In genomic region chr2:39549718-39550464, GRCh38 we compare ENCODE assay signal across 1 cellular context.
TF ChIP-seq lines count a peak whose summit lies in the region.

No MANE protein-coding gene starts in this region.

TF ChIP-seq in GM23338, 12 proteins besides CTCF, POLR2A, EP300 and RAD21 (continued from another document):
- TF ChIP-seq, protein P1, sequence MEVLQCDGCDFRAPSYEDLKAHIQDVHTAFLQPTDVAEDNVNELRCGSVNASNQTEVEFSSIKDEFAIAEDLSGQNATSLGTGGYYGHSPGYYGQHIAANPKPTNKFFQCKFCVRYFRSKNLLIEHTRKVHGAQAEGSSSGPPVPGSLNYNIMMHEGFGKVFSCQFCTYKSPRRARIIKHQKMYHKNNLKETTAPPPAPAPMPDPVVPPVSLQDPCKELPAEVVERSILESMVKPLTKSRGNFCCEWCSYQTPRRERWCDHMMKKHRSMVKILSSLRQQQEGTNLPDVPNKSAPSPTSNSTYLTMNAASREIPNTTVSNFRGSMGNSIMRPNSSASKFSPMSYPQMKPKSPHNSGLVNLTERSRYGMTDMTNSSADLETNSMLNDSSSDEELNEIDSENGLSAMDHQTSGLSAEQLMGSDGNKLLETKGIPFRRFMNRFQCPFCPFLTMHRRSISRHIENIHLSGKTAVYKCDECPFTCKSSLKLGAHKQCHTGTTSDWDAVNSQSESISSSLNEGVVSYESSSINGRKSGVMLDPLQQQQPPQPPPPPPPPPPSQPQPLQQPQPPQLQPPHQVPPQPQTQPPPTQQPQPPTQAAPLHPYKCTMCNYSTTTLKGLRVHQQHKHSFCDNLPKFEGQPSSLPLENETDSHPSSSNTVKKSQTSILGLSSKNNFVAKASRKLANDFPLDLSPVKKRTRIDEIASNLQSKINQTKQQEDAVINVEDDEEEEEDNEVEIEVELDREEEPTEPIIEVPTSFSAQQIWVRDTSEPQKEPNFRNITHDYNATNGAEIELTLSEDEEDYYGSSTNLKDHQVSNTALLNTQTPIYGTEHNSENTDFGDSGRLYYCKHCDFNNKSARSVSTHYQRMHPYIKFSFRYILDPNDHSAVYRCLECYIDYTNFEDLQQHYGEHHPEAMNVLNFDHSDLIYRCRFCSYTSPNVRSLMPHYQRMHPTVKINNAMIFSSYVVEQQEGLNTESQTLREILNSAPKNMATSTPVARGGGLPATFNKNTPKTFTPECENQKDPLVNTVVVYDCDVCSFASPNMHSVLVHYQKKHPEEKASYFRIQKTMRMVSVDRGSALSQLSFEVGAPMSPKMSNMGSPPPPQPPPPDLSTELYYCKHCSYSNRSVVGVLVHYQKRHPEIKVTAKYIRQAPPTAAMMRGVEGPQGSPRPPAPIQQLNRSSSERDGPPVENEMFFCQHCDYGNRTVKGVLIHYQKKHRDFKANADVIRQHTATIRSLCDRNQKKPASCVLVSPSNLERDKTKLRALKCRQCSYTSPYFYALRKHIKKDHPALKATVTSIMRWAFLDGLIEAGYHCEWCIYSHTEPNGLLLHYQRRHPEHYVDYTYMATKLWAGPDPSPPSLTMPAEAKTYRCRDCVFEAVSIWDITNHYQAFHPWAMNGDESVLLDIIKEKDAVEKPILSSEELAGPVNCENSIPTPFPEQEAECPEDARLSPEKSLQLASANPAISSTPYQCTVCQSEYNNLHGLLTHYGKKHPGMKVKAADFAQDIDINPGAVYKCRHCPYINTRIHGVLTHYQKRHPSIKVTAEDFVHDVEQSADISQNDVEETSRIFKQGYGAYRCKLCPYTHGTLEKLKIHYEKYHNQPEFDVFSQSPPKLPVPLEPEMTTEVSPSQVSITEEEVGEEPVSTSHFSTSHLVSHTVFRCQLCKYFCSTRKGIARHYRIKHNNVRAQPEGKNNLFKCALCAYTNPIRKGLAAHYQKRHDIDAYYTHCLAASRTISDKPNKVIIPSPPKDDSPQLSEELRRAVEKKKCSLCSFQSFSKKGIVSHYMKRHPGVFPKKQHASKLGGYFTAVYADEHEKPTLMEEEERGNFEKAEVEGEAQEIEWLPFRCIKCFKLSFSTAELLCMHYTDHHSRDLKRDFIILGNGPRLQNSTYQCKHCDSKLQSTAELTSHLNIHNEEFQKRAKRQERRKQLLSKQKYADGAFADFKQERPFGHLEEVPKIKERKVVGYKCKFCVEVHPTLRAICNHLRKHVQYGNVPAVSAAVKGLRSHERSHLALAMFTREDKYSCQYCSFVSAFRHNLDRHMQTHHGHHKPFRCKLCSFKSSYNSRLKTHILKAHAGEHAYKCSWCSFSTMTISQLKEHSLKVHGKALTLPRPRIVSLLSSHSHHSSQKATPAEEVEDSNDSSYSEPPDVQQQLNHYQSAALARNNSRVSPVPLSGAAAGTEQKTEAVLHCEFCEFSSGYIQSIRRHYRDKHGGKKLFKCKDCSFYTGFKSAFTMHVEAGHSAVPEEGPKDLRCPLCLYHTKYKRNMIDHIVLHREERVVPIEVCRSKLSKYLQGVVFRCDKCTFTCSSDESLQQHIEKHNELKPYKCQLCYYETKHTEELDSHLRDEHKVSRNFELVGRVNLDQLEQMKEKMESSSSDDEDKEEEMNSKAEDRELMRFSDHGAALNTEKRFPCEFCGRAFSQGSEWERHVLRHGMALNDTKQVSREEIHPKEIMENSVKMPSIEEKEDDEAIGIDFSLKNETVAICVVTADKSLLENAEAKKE (CRISPR knock-in tag; IDR thresholded peaks at IDR 0.05): no peak
- TF ChIP-seq ZNF114 (CRISPR knock-in tag; IDR thresholded peaks at IDR 0.05) (no peak), EZH2phosphoT487 (IDR thresholded peaks at IDR 0.05; ENCODE audit: unreplicated experiment) (no peak), POLR2AphosphoS5 (IDR thresholded peaks at IDR 0.05; ENCODE audit: low read depth) (no peak), STAT1 (IDR thresholded peaks at IDR 0.05; ENCODE audit: unreplicated experiment) (no peak), JUNB (IDR thresholded peaks at IDR 0.05; ENCODE audit: unreplicated experiment) (no peak), EZH2 (IDR thresholded peaks at IDR 0.05; ENCODE audit: low read depth, unreplicated experiment) (no peak)
